ENCODE assay signal across 15 cellular contexts in the genomic region with DNA sequence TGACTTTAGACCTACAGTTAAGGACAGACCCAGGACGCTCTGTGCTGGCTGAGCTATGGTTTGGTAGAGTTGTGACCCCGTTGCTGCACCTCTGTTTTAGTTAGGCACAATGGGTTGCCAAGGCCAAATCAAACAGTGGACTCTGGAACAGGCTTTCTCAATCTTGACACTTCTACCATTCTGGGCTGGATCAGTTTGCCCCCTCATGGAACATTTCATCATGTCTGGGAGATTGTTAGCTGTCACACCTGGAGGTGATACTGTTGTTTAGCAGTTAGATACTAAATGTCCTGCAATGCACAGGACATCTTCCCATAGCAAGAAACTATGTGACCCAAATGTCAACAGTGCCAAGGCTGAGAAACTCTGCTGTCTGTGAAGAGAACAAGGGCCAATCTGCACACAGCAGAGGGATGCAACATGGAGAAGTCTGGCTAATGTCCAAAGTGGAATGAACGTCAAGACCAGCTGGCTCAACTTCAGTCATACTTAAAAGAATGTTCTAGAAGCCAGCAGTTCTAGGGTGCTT.
DNase-seq lines count a peak whose midpoint lies in the region; ATAC-seq and TF ChIP-seq lines count a peak whose summit lies in the region.
"Had no signal": no experiment of that assay in that cellular context is flagged by ENCODE, and none has a peak within 500 bp of the region (broad histone marks: within the 10 kb centered on the region; RNA-seq: fewer than 3 reads in every experiment).

No MANE protein-coding gene starts in this region.

- no peaks in the 10 kb centered on the region for H3K4me1 Mint-ChIP-seq in activated CD8-positive, alpha-beta T cell treated with anti-CD3 and anti-CD28 coated beads, Interleukin-2, amount 10 ng/mL, durations not matched to agents 7 days and 5 days (ENCODE audit: low read depth)
- H3K4me1 Mint-ChIP-seq: T-helper 17 cell had no signal

- H3K4me3 ChIP-seq in AG10803 (ENCODE audit: low read length), result no peak overlapping the region
- no peak overlapping the region for H3K4me3 ChIP-seq in fibroblast of villous mesenchyme (ENCODE audit: low read depth, low read length)
- H3K4me3 ChIP-seq: left lung, Peyer's patch, thoracic aorta had no signal

- CTCF ChIA-PET in activated CD8-positive, alpha-beta T cell treated with anti-CD3 and anti-CD28 coated beads, Interleukin-2, amount 10 ng/mL, durations not matched to agents 7 days and 5 days (lab: Charles Lee), result no interaction called here

- ATAC-seq in activated CD8-positive, alpha-beta T cell treated with anti-CD3 and anti-CD28 coated beads, Interleukin-2, amount 10 ng/mL, durations not matched to agents 7 days and 5 days, result no peak
- ATAC-seq: T-helper 17 cell had no signal

- POLR2A ChIA-PET in activated CD8-positive, alpha-beta T cell treated with anti-CD3 and anti-CD28 coated beads, Interleukin-2, amount 10 ng/mL, durations not matched to agents 7 days and 5 days (lab: Charles Lee), result no interaction called here

- DNase-seq in AG10803 (ENCODE audit: low read depth) (peak; percentile 50), amniotic epithelial cell (ENCODE audit: low read depth) (peak; percentile 87), fibroblast of villous mesenchyme (ENCODE audit: low read depth) (peak; percentile 71), myocyte (ENCODE audit: low read depth) (peak; percentile 50), NCI-H1436 treated with DMSO at 0.1 percent for 48 hours (lab: John Stamatoyannopoulos, UW) (no peak), NCI-H1048 (lab: John Stamatoyannopoulos, UW) (no peak), occipital lobe (lab: John Stamatoyannopoulos, UW) (no peak)
- no peak for DNase-seq in activated CD8-positive, alpha-beta T cell treated with anti-CD3 and anti-CD28 coated beads, Interleukin-2, amount 10 ng/mL, durations not matched to agents 7 days and 5 days
- DNase-seq: left lung, NCI-H1092 treated with DMSO at 0.1 percent for 48 hours, NCI-H446 treated with DMSO at 0.1 percent for 48 hours, Peyer's patch, T-helper 17 cell had no signal

- no peaks in the 10 kb centered on the region for H3K27me3 Mint-ChIP-seq in activated CD8-positive, alpha-beta T cell treated with anti-CD3 and anti-CD28 coated beads, Interleukin-2, amount 10 ng/mL, durations not matched to agents 7 days and 5 days (ENCODE audit: low read depth)

- no peak overlapping the region for H3K27ac Mint-ChIP-seq in activated CD8-positive, alpha-beta T cell treated with anti-CD3 and anti-CD28 coated beads, Interleukin-2, amount 10 ng/mL, durations not matched to agents 7 days and 5 days
- H3K27ac Mint-ChIP-seq: T-helper 17 cell had no signal

- no peak overlapping the region for H3K4me3 Mint-ChIP-seq in activated CD8-positive, alpha-beta T cell treated with anti-CD3 and anti-CD28 coated beads, Interleukin-2, amount 10 ng/mL, durations not matched to agents 7 days and 5 days
- H3K4me3 Mint-ChIP-seq: neural crest cell, T-helper 17 cell had no signal

- no peaks in the 10 kb centered on the region for H3K36me3 Mint-ChIP-seq in activated CD8-positive, alpha-beta T cell treated with anti-CD3 and anti-CD28 coated beads, Interleukin-2, amount 10 ng/mL, durations not matched to agents 7 days and 5 days (ENCODE audit: low read depth)

- TF ChIP-seq CTCF in AG10803 (conservative IDR thresholded peaks at IDR 0.05; ENCODE audit: low read length) (no peak), fibroblast of villous mesenchyme (IDR thresholded peaks at IDR 0.05; ENCODE audit: insufficient read depth, low read depth, low read length) (no peak)

- no peaks in the 10 kb centered on the region for H3K9me3 Mint-ChIP-seq in activated CD8-positive, alpha-beta T cell treated with anti-CD3 and anti-CD28 coated beads, Interleukin-2, amount 10 ng/mL, durations not matched to agents 7 days and 5 days (ENCODE audit: insufficient read depth)
- H3K9me3 Mint-ChIP-seq: neural crest cell had no signal

Comparison
In these comparisons a context has a peak if more than half of its experiments do, and no peak if none do; other contexts are left out.
1. DNase-seq: peak in AG10803 (single experiment), amniotic epithelial cell (single experiment), fibroblast of villous mesenchyme (single experiment) and myocyte (single experiment); none in activated CD8-positive, alpha-beta T cell treated with anti-CD3 and anti-CD28 coated beads, Interleukin-2, amount 10 ng/mL, durations not matched to agents 7 days and 5 days (single experiment), NCI-H1436 treated with DMSO at 0.1 percent for 48 hours (single experiment), NCI-H1048 (single experiment) and occipital lobe (single experiment).